In the genomic region with DNA sequence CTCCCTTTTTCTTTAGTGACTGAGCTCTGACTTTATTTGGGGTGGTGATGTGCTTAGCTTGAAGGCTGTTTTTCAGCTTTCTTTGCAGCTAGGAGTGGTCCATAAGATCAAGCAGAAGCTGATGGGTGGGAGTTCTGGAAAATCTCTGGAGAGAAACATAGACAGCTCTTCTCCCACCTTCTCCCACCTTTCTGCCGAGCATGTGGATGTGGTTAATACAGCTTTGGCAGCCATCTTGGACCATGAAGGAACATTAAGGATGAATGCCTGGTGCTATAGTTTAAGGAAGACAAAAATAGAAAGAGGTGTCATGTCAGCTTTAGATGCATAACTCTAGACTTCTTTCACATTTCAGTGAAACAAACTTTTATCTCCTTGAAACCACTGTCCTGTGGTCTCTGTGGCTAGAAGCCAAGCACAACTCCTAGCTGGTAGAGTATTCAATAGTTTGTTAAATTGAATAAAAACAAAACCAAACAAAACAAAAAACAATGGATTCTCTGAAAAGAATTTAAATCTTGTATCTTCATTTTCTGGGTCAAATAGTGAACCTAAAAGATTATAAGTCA, we compare ENCODE assay signal across 27 cellular contexts.
"Had no signal": no experiment of that assay in that cellular context is flagged by ENCODE, and none has a peak within 500 bp of the region (broad histone marks: within the 10 kb centered on the region; RNA-seq: fewer than 3 reads in every experiment).

No MANE protein-coding gene starts in this region.

- H3K9me3 ChIP-seq: colonic mucosa, left ventricle myocardium inferior, sigmoid colon, transverse colon had no signal

- H3K79me2 ChIP-seq: hepatocyte had no signal

- H3K4me3 ChIP-seq: colonic mucosa, dorsolateral prefrontal cortex, hepatocyte, left ventricle myocardium inferior, sigmoid colon, transverse colon had no signal

- H3K27me3 ChIP-seq: colonic mucosa, dorsolateral prefrontal cortex, hepatocyte, sigmoid colon, transverse colon had no signal

- ATAC-seq: effector memory CD8-positive, alpha-beta T cell; esophagus mucosa; naive thymus-derived CD4-positive, alpha-beta T cell; stimulated activated naive B cell treated with anti-CD40 and anti-IgM and Interleukin-4, amounts not matched to agents 10 μg/mL and 1 μg/mL and 100 μg/mL, for 72 hours had no signal

- H3K4me3 Mint-ChIP-seq: effector memory CD8-positive, alpha-beta T cell; stimulated activated naive B cell treated with anti-CD40 and anti-IgM and Interleukin-4, amounts not matched to agents 10 μg/mL and 1 μg/mL and 100 μg/mL, for 72 hours had no signal

- H3K4me2 ChIP-seq: hepatocyte had no signal

- H3K4me1 ChIP-seq: colonic mucosa, transverse colon had no signal

- H2AFZ ChIP-seq: hepatocyte had no signal

- H3K27ac ChIP-seq: colonic mucosa, hepatocyte, left ventricle myocardium inferior, sigmoid colon, transverse colon, WERI-Rb-1 had no signal

- H3K36me3 ChIP-seq: colonic mucosa, left ventricle myocardium inferior, sigmoid colon, transverse colon, WERI-Rb-1 had no signal

- H3K36me3 Mint-ChIP-seq: stimulated activated naive B cell treated with anti-CD40 and anti-IgM and Interleukin-4, amounts not matched to agents 10 μg/mL and 1 μg/mL and 100 μg/mL, for 72 hours had no signal

- DNase-seq: activated CD4-positive, alpha-beta T cell treated with anti-CD3 and anti-CD28 coated beads, Interleukin-2, amount 50 U/mL, for 48 hours; activated CD4-positive, CD25-positive, alpha-beta regulatory T cell treated with anti-CD3 and anti-CD28 coated beads, Interleukin-2, amount 50 U/mL, for 72 hours; activated gamma-delta T cell; activated T-cell treated with anti-CD3 and anti-CD28 coated beads for 4 hours; amygdala; colonic mucosa; dorsolateral prefrontal cortex; effector memory CD8-positive, alpha-beta T cell; foreskin melanocyte; glutamatergic neuron; left ventricle myocardium inferior; naive thymus-derived CD4-positive, alpha-beta T cell; retina; sigmoid colon; stimulated activated CD4-positive, alpha-beta T cell treated with anti-CD3 and anti-CD28 coated beads, Interleukin-2, amount 100 ng/mL, for 48 hours; stimulated activated CD8-positive, alpha-beta memory T cell treated with anti-CD3 and anti-CD28 coated beads, Interleukin-4, amount 100 ng/mL, for 48 hours; stimulated activated naive B cell treated with anti-CD40 and anti-IgM and Interleukin-4, amounts not matched to agents 10 μg/mL and 1 μg/mL and 100 μg/mL, for 72 hours; T-helper 1 cell; T-helper 9 cell; transverse colon; WERI-Rb-1 had no signal

- FAIRE-seq: bronchial epithelial cell, endothelial cell of umbilical vein, urothelium cell line had no signal

- H3K27ac Mint-ChIP-seq: effector memory CD8-positive, alpha-beta T cell; progenitor cell of endocrine pancreas; stimulated activated naive B cell treated with anti-CD40 and anti-IgM and Interleukin-4, amounts not matched to agents 10 μg/mL and 1 μg/mL and 100 μg/mL, for 72 hours had no signal
